Comparison of ENCODE assay signal across 37 cellular contexts in the genomic region with DNA sequence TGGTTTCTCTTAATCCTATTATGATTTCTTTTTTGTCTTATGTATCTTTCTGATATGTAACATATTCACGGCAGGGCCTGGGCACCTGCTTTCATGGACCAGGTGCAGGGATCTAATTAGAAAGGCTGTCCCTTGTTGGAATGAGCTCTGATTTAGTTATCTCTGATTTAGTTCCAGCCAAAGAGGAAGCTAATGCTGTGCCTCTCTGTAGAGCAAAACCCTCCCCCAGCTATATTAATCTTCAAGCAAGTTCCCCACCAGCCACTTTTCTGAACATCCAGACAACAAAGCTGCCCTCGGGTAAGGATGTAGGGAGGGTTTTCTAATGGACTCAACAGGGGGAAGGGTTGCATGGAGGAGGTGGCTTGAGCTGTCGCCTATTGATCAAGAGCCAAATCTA. TPM values are rescaled to one million over a fixed set of nuclear protein-coding genes. Genes with fewer than 3 reads are reported as not detected.
"Had no signal": no experiment of that assay in that cellular context is flagged by ENCODE, and none has a peak within 500 bp of the region (broad histone marks: within the 10 kb centered on the region; RNA-seq: fewer than 3 reads in every experiment).

No MANE protein-coding gene starts in this region.

- H3K4me1 Mint-ChIP-seq: activated CD4-positive, alpha-beta T cell treated with anti-CD3 and anti-CD28 coated beads, Interleukin-2, amount 10 ng/mL, durations not matched to agents 24 days and 14 days; activated naive CD4-positive, alpha-beta T cell treated with anti-CD3 and anti-CD28 coated beads, Interleukin-2, amount 50 U/mL, for 24 hours; activated naive CD8-positive, alpha-beta T cell treated with anti-CD3 and anti-CD28 coated beads, Interleukin-2, amount 10 ng/mL, durations not matched to agents 7 days and 5 days; central memory CD8-positive, alpha-beta T cell; IgD-negative memory B cell had no signal

- H3K27me3 ChIP-seq: ascending aorta, cardiac muscle cell, Peyer's patch had no signal

- H3K9me3 Mint-ChIP-seq: activated CD4-positive, alpha-beta T cell treated with anti-CD3 and anti-CD28 coated beads, Interleukin-2, amount 10 ng/mL, durations not matched to agents 24 days and 14 days; activated CD8-positive, alpha-beta T cell treated with anti-CD3 and anti-CD28 coated beads for 36 hours; activated naive CD4-positive, alpha-beta T cell treated with anti-CD3 and anti-CD28 coated beads, Interleukin-2, amount 50 U/mL, for 24 hours; activated naive CD8-positive, alpha-beta T cell treated with anti-CD3 and anti-CD28 coated beads, Interleukin-2, amount 10 ng/mL, durations not matched to agents 7 days and 5 days; activated T-cell treated with anti-CD3 and anti-CD28 coated beads, Interleukin-2, amount 50 U/mL, for 24 hours; activated T-helper 2 cell treated with anti-CD3 and anti-CD28 coated beads, Interferon-gamma antibody, Interleukin-2, Interleukin-4, amounts not matched to agents 10 μg/mL and 5 μg/mL and 100 μg/mL, durations not matched to agents 14 hours and 24 hours and 36 hours; central memory CD8-positive, alpha-beta T cell; IgD-negative memory B cell; T-helper 1 cell treated with Interleukin-12 subunit alpha and Interleukin-12 subunit beta and Interleukin-4 antibody, amounts not matched to agents 30 μg/mL and 1 μg/mL, for 36 hours; T-helper 2 cell treated with Interferon-gamma antibody and Interleukin-4, amounts not matched to agents 5 μg/mL and 100 μg/mL, for 36 hours had no signal

- H3K4me1 ChIP-seq: ascending aorta, Peyer's patch had no signal

- ATAC-seq: activated CD8-positive, alpha-beta T cell treated with anti-CD3 and anti-CD28 coated beads for 36 hours; PC-3 had no signal

- H3K27ac Mint-ChIP-seq: activated CD4-positive, alpha-beta T cell treated with anti-CD3 and anti-CD28 coated beads, Interleukin-2, amount 10 ng/mL, durations not matched to agents 24 days and 14 days; activated CD8-positive, alpha-beta T cell treated with anti-CD3 and anti-CD28 coated beads for 36 hours; activated naive CD4-positive, alpha-beta T cell treated with anti-CD3 and anti-CD28 coated beads, Interleukin-2, amount 50 U/mL, for 24 hours; activated naive CD8-positive, alpha-beta T cell treated with anti-CD3 and anti-CD28 coated beads, Interleukin-2, amount 10 ng/mL, durations not matched to agents 7 days and 5 days; activated T-cell treated with anti-CD3 and anti-CD28 coated beads, Interleukin-2, amount 50 U/mL, for 24 hours; activated T-helper 2 cell treated with anti-CD3 and anti-CD28 coated beads, Interferon-gamma antibody, Interleukin-2, Interleukin-4, amounts not matched to agents 10 μg/mL and 5 μg/mL and 100 μg/mL, durations not matched to agents 14 hours and 24 hours and 36 hours; IgD-negative memory B cell; T-helper 1 cell treated with Interleukin-12 subunit alpha and Interleukin-12 subunit beta and Interleukin-4 antibody, amounts not matched to agents 30 μg/mL and 1 μg/mL, for 36 hours; T-helper 2 cell treated with Interferon-gamma antibody and Interleukin-4, amounts not matched to agents 5 μg/mL and 100 μg/mL, for 36 hours had no signal

- H3K4me3 ChIP-seq: ascending aorta, cardiac muscle cell, Peyer's patch had no signal

- H3K4me3 Mint-ChIP-seq: activated CD4-positive, alpha-beta T cell treated with anti-CD3 and anti-CD28 coated beads, Interleukin-2, amount 10 ng/mL, durations not matched to agents 24 days and 14 days; activated CD8-positive, alpha-beta T cell treated with anti-CD3 and anti-CD28 coated beads for 36 hours; activated naive CD4-positive, alpha-beta T cell treated with anti-CD3 and anti-CD28 coated beads, Interleukin-2, amount 50 U/mL, for 24 hours; activated naive CD8-positive, alpha-beta T cell treated with anti-CD3 and anti-CD28 coated beads, Interleukin-2, amount 10 ng/mL, durations not matched to agents 7 days and 5 days; activated T-cell treated with anti-CD3 and anti-CD28 coated beads, Interleukin-2, amount 50 U/mL, for 24 hours; central memory CD8-positive, alpha-beta T cell; T-helper 1 cell treated with Interleukin-12 subunit alpha and Interleukin-12 subunit beta and Interleukin-4 antibody, amounts not matched to agents 30 μg/mL and 1 μg/mL, for 36 hours; T-helper 2 cell treated with Interferon-gamma antibody and Interleukin-4, amounts not matched to agents 5 μg/mL and 100 μg/mL, for 36 hours had no signal

- H3K36me3 Mint-ChIP-seq: activated naive CD4-positive, alpha-beta T cell treated with anti-CD3 and anti-CD28 coated beads, Interleukin-2, amount 50 U/mL, for 24 hours; activated naive CD8-positive, alpha-beta T cell treated with anti-CD3 and anti-CD28 coated beads, Interleukin-2, amount 10 ng/mL, durations not matched to agents 7 days and 5 days had no signal

- H3K27ac ChIP-seq: ascending aorta, cardiac muscle cell, Peyer's patch had no signal

- H3K36me3 ChIP-seq: ascending aorta, cardiac muscle cell, Peyer's patch, WERI-Rb-1 had no signal

- DNase-seq: activated CD4-positive, alpha-beta T cell treated with anti-CD3 and anti-CD28 coated beads, Interleukin-2, amount 10 ng/mL, durations not matched to agents 24 days and 14 days; activated CD4-positive, alpha-beta T cell treated with anti-CD3 and anti-CD28 coated beads, Interleukin-2, amount 50 U/mL, for 4 hours; activated CD8-positive, alpha-beta T cell treated with anti-CD3 and anti-CD28 coated beads for 36 hours; activated gamma-delta T cell; activated naive CD4-positive, alpha-beta T cell treated with Interleukin-2 at 50 U/mL for 16 hours; activated naive CD8-positive, alpha-beta T cell treated with anti-CD3 and anti-CD28 coated beads, Interleukin-2, amount 10 ng/mL, durations not matched to agents 7 days and 5 days; activated T-cell treated with anti-CD3 and anti-CD28 coated beads, Interleukin-2, amount 50 U/mL, for 24 hours; amygdala; KG1; MM.1S; NCI-H1092 treated with DMSO at 0.1 percent for 48 hours; NCI-H1417 treated with DMSO at 0.1 percent for 48 hours; NCI-H187 treated with DMSO at 0.1 percent for 48 hours; NCI-H2081; NCI-H2171 treated with DMSO at 0.1 percent for 48 hours; NCI-H2227 treated with DMSO at 0.1 percent for 48 hours; NCI-H446; NCI-H510A treated with DMSO at 0.1 percent for 48 hours; NCI-H526 treated with DMSO at 0.1 percent for 48 hours; NCI-H774; PC-3; Peyer's patch; RPMI8226; SIG-M5; WERI-Rb-1 had no signal

- H3K9me3 ChIP-seq: ascending aorta, Peyer's patch had no signal

RNA-seq across cellular contexts. Expression of a gene that starts 6.1 kb away (rescaled TPM):
- total RNA-seq: activated naive CD8-positive, alpha-beta T cell treated with anti-CD3 and anti-CD28 coated beads, Interleukin-2, amount 10 ng/mL, durations not matched to agents 7 days and 5 days; ascending aorta; cardiac muscle cell; LHCN-M2; Peyer's patch had no signal

RNA-seq across cellular contexts. Expression of a gene that starts 24.6 kb away (rescaled TPM):
- total RNA-seq: activated CD4-positive, alpha-beta T cell treated with anti-CD3 and anti-CD28 coated beads, Interleukin-2, amount 10 ng/mL, durations not matched to agents 24 days and 14 days; activated CD8-positive, alpha-beta memory T cell treated with anti-CD3 and anti-CD28 coated beads for 36 hours; activated CD8-positive, alpha-beta T cell treated with anti-CD3 and anti-CD28 coated beads for 36 hours; activated naive CD8-positive, alpha-beta T cell treated with anti-CD3 and anti-CD28 coated beads, Interleukin-2, amount 10 ng/mL, durations not matched to agents 7 days and 5 days; activated T-helper 2 cell treated with anti-CD3 and anti-CD28 coated beads, Interferon-gamma antibody, Interleukin-2, Interleukin-4, amounts not matched to agents 10 μg/mL and 5 μg/mL and 100 μg/mL, durations not matched to agents 14 hours and 24 hours and 36 hours; ascending aorta; cardiac muscle cell; LHCN-M2; SK-MEL-5 had no signal
- polyA plus RNA-seq: cardiac muscle cell, IgD-negative memory B cell had no signal

RNA-seq across cellular contexts. Expression of a gene that starts 45.3 kb away (rescaled TPM):
- total RNA-seq: activated CD8-positive, alpha-beta memory T cell treated with anti-CD3 and anti-CD28 coated beads for 36 hours; activated naive CD8-positive, alpha-beta T cell treated with anti-CD3 and anti-CD28 coated beads, Interleukin-2, amount 10 ng/mL, durations not matched to agents 7 days and 5 days; activated T-helper 2 cell treated with anti-CD3 and anti-CD28 coated beads, Interferon-gamma antibody, Interleukin-2, Interleukin-4, amounts not matched to agents 10 μg/mL and 5 μg/mL and 100 μg/mL, durations not matched to agents 14 hours and 24 hours and 36 hours; ascending aorta; LHCN-M2; Peyer's patch; SK-MEL-5 had no signal
- polyA plus RNA-seq: adipose tissue, IgD-negative memory B cell had no signal
